In genomic region chr17:83186751-83187421, GRCh38 we compare ENCODE assay signal across 16 cellular contexts.
DNase-seq lines count a peak whose midpoint lies in the region; TF ChIP-seq lines count a peak whose summit lies in the region.
"Had no signal": no experiment of that assay in that cellular context is flagged by ENCODE, and none has a peak within 500 bp of the region (broad histone marks: within the 10 kb centered on the region; RNA-seq: fewer than 3 reads in every experiment).

No MANE protein-coding gene starts in this region.

- POLR2A ChIA-PET in activated CD4-positive, alpha-beta T cell treated with anti-CD3 and anti-CD28 coated beads, Interleukin-2, amount 10 ng/mL, durations not matched to agents 7 days and 5 days (lab: Charles Lee): no interaction called here

- H3K4me3 Mint-ChIP-seq in activated CD4-positive, alpha-beta T cell treated with anti-CD3 and anti-CD28 coated beads, Interleukin-2, amount 10 ng/mL, durations not matched to agents 7 days and 5 days: no peak overlapping the region
- H3K4me3 Mint-ChIP-seq in type B pancreatic cell: no peak overlapping the region
- H3K4me3 Mint-ChIP-seq: CD14-positive monocyte had no signal

- intact Hi-C loops in cardiac septum (cut with DNase I): no loop called here

- CTCF ChIA-PET in activated CD4-positive, alpha-beta T cell treated with anti-CD3 and anti-CD28 coated beads, Interleukin-2, amount 10 ng/mL, durations not matched to agents 7 days and 5 days (lab: Charles Lee): interaction anchor here (1.0 kb wide), 1 partner anchor 13 kb away, joined by 3 read pairs; no protein-coding TSS in a partner anchor

- no peak overlapping the region for H3K4me3 ChIP-seq in right atrium auricular region

- H3K9me3 Mint-ChIP-seq in activated CD4-positive, alpha-beta T cell treated with anti-CD3 and anti-CD28 coated beads, Interleukin-2, amount 10 ng/mL, durations not matched to agents 7 days and 5 days: no peaks in the 10 kb centered on the region
- H3K9me3 Mint-ChIP-seq in type B pancreatic cell: no peaks in the 10 kb centered on the region

- peaks cover 0 to 9% of the 10 kb centered on the region in 2 donors for H3K9me3 ChIP-seq in right atrium auricular region

- peak; percentile 3 for DNase-seq in activated CD4-positive, alpha-beta T cell treated with anti-CD3 and anti-CD28 coated beads, Interleukin-2, amount 10 ng/mL, durations not matched to agents 7 days and 5 days
- no peak for DNase-seq in activated CD4-positive, alpha-beta T cell treated with anti-CD3 and anti-CD28 coated beads, Interleukin-2, amount 50 U/mL, for 4 hours
- DNase-seq in right atrium auricular region (ENCODE audit: low spot score): peak; percentile 40
- DNase-seq in cardiac septum (ENCODE audit: low spot score): no peak
- peak; percentile 38 for DNase-seq in ecto neural progenitor cell (ENCODE audit: low spot score)
- peak; percentile 45 for DNase-seq in type B pancreatic cell (ENCODE audit: extremely low spot score, unreplicated experiment)
- no peak for DNase-seq in NCI-H748 (lab: John Stamatoyannopoulos, UW; ENCODE audit: unreplicated experiment)
- no peak for DNase-seq in NCI-H1092 treated with DMSO at 0.1 percent for 48 hours (lab: John Stamatoyannopoulos, UW)
- DNase-seq: Caco-2, DMS53, HCEC 1CT, MM.1S, NCI-H1105 treated with DMSO at 0.1 percent for 48 hours, NCI-H187, NCI-H748 treated with DMSO at 0.1 percent for 48 hours had no signal

- H3K36me3 Mint-ChIP-seq in activated CD4-positive, alpha-beta T cell treated with anti-CD3 and anti-CD28 coated beads, Interleukin-2, amount 10 ng/mL, durations not matched to agents 7 days and 5 days (ENCODE audit: low read depth): no peaks in the 10 kb centered on the region
- no peaks in the 10 kb centered on the region for H3K36me3 Mint-ChIP-seq in type B pancreatic cell

- H3K36me3 ChIP-seq in right atrium auricular region: no peaks in the 10 kb centered on the region

- H3K4me1 ChIP-seq in right atrium auricular region: peaks cover 0 to 29% of the 10 kb centered on the region in 2 donors

- TF ChIP-seq CTCF in right atrium auricular region (IDR thresholded peaks at IDR 0.05): no peak
- no peak for TF ChIP-seq CTCF in type B pancreatic cell (conservative IDR thresholded peaks at IDR 0.05)

- peaks cover 2% of the 10 kb centered on the region for H3K27me3 Mint-ChIP-seq in activated CD4-positive, alpha-beta T cell treated with anti-CD3 and anti-CD28 coated beads, Interleukin-2, amount 10 ng/mL, durations not matched to agents 7 days and 5 days
- no peaks in the 10 kb centered on the region for H3K27me3 Mint-ChIP-seq in type B pancreatic cell

- no peaks in the 10 kb centered on the region for H3K27me3 ChIP-seq in right atrium auricular region

- H3K27ac Mint-ChIP-seq in activated CD4-positive, alpha-beta T cell treated with anti-CD3 and anti-CD28 coated beads, Interleukin-2, amount 10 ng/mL, durations not matched to agents 7 days and 5 days: no peak overlapping the region
- no peak overlapping the region for H3K27ac Mint-ChIP-seq in type B pancreatic cell

- peaks cover 14% of the 10 kb centered on the region for H3K4me1 Mint-ChIP-seq in activated CD4-positive, alpha-beta T cell treated with anti-CD3 and anti-CD28 coated beads, Interleukin-2, amount 10 ng/mL, durations not matched to agents 7 days and 5 days
- peaks cover 39% of the 10 kb centered on the region for H3K4me1 Mint-ChIP-seq in type B pancreatic cell (ENCODE audit: unreplicated experiment)

- H3K27ac ChIP-seq in right atrium auricular region: no peak overlapping the region

Comparison
In these comparisons a context has a peak if more than half of its experiments do, and no peak if none do; other contexts are left out.
1. DNase-seq: peak in activated CD4-positive, alpha-beta T cell treated with anti-CD3 and anti-CD28 coated beads, Interleukin-2, amount 10 ng/mL, durations not matched to agents 7 days and 5 days (single experiment), right atrium auricular region (single experiment), ecto neural progenitor cell (single experiment) and type B pancreatic cell (single experiment); none in activated CD4-positive, alpha-beta T cell treated with anti-CD3 and anti-CD28 coated beads, Interleukin-2, amount 50 U/mL, for 4 hours (0 of 2), cardiac septum (single experiment), NCI-H748 (single experiment) and NCI-H1092 treated with DMSO at 0.1 percent for 48 hours (single experiment).